In the genomic region with DNA sequence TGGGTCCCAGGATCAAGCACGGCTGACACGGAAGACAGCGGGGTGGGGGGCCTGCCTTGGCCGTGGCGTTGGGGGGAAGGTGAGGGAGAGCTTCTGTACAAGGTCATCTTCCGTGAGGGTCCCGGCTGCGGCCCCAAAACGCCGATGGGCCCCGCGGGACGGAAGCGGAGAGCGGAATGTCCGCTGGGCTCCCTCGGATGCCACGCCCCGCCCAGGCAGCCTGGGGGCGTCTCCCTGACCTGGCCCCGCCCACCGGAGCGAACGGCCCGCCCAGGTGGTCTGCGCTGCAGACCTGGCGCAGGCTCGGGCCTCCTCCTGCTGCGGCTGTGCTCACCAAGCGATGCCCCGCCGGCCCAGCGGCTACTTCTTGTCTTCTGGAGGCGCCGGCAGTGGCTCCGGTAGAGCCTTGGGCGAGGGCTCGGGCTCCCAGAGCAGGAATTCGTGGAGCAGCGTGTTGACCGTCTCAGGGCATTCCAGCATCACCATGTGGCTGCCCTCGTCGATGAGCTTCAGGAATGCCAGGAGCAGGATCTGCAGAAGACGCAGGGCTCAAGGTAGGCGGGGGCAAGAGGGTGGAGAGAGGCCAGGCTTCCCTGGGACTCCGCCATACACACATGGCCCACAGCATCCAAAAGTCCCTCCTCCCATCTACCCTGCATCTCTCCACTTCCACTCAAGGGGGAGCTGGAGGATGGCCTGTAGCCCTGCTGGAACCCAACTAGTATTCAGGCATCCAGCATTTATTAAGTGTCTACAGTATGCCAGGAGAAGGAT, we compare ENCODE assay signal across 1 cellular context.
TF ChIP-seq lines count a peak whose summit lies in the region.

No MANE protein-coding gene starts in this region.

TF ChIP-seq in K562, 482 proteins besides CTCF, POLR2A, EP300 and RAD21 (continued from another document and continues in another):
- TF ChIP-seq, protein P1, sequence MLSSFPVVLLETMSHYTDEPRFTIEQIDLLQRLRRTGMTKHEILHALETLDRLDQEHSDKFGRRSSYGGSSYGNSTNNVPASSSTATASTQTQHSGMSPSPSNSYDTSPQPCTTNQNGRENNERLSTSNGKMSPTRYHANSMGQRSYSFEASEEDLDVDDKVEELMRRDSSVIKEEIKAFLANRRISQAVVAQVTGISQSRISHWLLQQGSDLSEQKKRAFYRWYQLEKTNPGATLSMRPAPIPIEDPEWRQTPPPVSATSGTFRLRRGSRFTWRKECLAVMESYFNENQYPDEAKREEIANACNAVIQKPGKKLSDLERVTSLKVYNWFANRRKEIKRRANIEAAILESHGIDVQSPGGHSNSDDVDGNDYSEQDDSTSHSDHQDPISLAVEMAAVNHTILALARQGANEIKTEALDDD (IDR thresholded peaks at IDR 0.05): peak; percentile 53; the same call in 1 of the 2 replicates
- TF ChIP-seq, protein P2, sequence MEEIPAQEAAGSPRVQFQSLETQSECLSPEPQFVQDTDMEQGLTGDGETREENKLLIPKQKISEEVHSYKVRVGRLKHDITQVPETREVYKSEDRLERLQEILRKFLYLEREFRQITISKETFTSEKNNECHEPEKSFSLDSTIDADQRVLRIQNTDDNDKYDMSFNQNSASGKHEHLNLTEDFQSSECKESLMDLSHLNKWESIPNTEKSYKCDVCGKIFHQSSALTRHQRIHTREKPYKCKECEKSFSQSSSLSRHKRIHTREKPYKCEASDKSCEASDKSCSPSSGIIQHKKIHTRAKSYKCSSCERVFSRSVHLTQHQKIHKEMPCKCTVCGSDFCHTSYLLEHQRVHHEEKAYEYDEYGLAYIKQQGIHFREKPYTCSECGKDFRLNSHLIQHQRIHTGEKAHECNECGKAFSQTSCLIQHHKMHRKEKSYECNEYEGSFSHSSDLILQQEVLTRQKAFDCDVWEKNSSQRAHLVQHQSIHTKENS (CRISPR knock-in tag; IDR thresholded peaks at IDR 0.05): no peak
- TF ChIP-seq ZNF436 (CRISPR knock-in tag; IDR thresholded peaks at IDR 0.05) (no peak), BRD9 (IDR thresholded peaks at IDR 0.05; ENCODE audit: low read depth, partially characterized antibody) (peak; percentile 90), STAG1 (CRISPR knock-in tag; IDR thresholded peaks at IDR 0.05; ENCODE audit: borderline replicate concordance) (peak; percentile 76; the same call in 1 of the 2 replicates), SNIP1 (IDR thresholded peaks at IDR 0.05; ENCODE audit: low read depth) (no peak), SMC3 (conservative IDR thresholded peaks at IDR 0.05; ENCODE audit: insufficient read depth, low read depth, low read length) (peak; percentile 69), SAP30 (IDR thresholded peaks at IDR 0.05; ENCODE audit: borderline replicate concordance, insufficient read depth, low read depth, low read length, poor library complexity, severe bottlenecking) (peak; percentile 65), ZBTB7A (IDR thresholded peaks at IDR 0.05; ENCODE audit: borderline replicate concordance, control insufficient read depth, low read depth, low read length) (peak; percentile 98), BHLHE40 (IDR thresholded peaks at IDR 0.05; ENCODE audit: low read length) (no peak), ZNF785 (CRISPR knock-in tag; IDR thresholded peaks at IDR 0.05) (no peak), POLR2B (IDR thresholded peaks at IDR 0.05; ENCODE audit: low read depth, partially characterized antibody) (peak; percentile 53), BCOR (IDR thresholded peaks at IDR 0.05) (peak; percentile 83), TAF1 (IDR thresholded peaks at IDR 0.05; ENCODE audit: control insufficient read depth, extremely low read depth, insufficient read depth, low read length, severe bottlenecking) (peak; percentile 27), POLR3A (IDR thresholded peaks at IDR 0.05; ENCODE audit: borderline replicate concordance, extremely low read depth, insufficient read depth, insufficient read length) (no peak), EP400 (IDR thresholded peaks at IDR 0.05) (peak; percentile 93), ZNF79 (CRISPR knock-in tag; IDR thresholded peaks at IDR 0.05; ENCODE audit: low read depth) (no peak), NR2F6 (CRISPR knock-in tag; IDR thresholded peaks at IDR 0.05) (no peak), SRF (CRISPR knock-in tag; IDR thresholded peaks at IDR 0.05) (peak in 1 of 2 experiments; percentile 10; a peak in 1 of 4 replicates), FOXM1 (IDR thresholded peaks at IDR 0.05; ENCODE audit: low read depth) (peak; percentile 30; the same call in 1 of the 2 replicates), FOXM1 (CRISPR knock-in tag; IDR thresholded peaks at IDR 0.05; ENCODE audit: low read depth) (peak; percentile 88; the same call in 1 of the 2 replicates), IRF2 (CRISPR knock-in tag; IDR thresholded peaks at IDR 0.05) (no peak), RCOR1 (IDR thresholded peaks at IDR 0.05; ENCODE audit: borderline replicate concordance in 1 of 2, low read depth in 2 of 2, low read length in 2 of 2) (peak in 1 of 2 experiments; percentile 67; a peak in 2 of 4 replicates), SIN3A (IDR thresholded peaks at IDR 0.05; ENCODE audit: borderline replicate concordance in 2 of 2, control insufficient read depth in 1 of 2, low read depth in 2 of 2, low read length in 2 of 2) (peak; percentile 25 to 62; a peak in 1 of 4 replicates), ZFX (CRISPR knock-in tag; IDR thresholded peaks at IDR 0.05) (peak; percentile 71), ZNF431 (CRISPR knock-in tag; IDR thresholded peaks at IDR 0.05) (0 out of 2 replicates have a peak, but pooled peaks have one; percentile 18), FOXJ2 (tag; IDR thresholded peaks at IDR 0.05) (no peak), CXXC5 (CRISPR knock-in tag; IDR thresholded peaks at IDR 0.05) (0 out of 2 replicates have a peak, but pooled peaks have one; percentile 34), NUFIP1 (IDR thresholded peaks at IDR 0.05; ENCODE audit: partially characterized antibody) (no peak), ZFPM2 (CRISPR knock-in tag; IDR thresholded peaks at IDR 0.05) (no peak), MTA3 (IDR thresholded peaks at IDR 0.05; ENCODE audit: borderline replicate concordance) (peak; percentile 74; the same call in 1 of the 2 replicates), HDAC3 (IDR thresholded peaks at IDR 0.05; ENCODE audit: borderline replicate concordance, partially characterized antibody) (no peak)
- TF ChIP-seq, protein P3, sequence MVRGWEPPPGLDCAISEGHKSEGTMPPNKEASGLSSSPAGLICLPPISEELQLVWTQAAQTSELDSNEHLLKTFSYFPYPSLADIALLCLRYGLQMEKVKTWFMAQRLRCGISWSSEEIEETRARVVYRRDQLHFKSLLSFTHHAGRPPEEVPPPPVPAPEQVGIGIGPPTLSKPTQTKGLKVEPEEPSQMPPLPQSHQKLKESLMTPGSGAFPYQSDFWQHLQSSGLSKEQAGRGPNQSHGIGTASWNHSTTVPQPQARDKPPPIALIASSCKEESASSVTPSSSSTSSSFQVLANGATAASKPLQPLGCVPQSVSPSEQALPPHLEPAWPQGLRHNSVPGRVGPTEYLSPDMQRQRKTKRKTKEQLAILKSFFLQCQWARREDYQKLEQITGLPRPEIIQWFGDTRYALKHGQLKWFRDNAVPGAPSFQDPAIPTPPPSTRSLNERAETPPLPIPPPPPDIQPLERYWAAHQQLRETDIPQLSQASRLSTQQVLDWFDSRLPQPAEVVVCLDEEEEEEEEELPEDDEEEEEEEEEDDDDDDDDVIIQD (CRISPR knock-in tag; IDR thresholded peaks at IDR 0.05): no peak
- TF ChIP-seq, protein P4, sequence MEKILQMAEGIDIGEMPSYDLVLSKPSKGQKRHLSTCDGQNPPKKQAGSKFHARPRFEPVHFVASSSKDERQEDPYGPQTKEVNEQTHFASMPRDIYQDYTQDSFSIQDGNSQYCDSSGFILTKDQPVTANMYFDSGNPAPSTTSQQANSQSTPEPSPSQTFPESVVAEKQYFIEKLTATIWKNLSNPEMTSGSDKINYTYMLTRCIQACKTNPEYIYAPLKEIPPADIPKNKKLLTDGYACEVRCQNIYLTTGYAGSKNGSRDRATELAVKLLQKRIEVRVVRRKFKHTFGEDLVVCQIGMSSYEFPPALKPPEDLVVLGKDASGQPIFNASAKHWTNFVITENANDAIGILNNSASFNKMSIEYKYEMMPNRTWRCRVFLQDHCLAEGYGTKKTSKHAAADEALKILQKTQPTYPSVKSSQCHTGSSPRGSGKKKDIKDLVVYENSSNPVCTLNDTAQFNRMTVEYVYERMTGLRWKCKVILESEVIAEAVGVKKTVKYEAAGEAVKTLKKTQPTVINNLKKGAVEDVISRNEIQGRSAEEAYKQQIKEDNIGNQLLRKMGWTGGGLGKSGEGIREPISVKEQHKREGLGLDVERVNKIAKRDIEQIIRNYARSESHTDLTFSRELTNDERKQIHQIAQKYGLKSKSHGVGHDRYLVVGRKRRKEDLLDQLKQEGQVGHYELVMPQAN (IDR thresholded peaks at IDR 0.05; ENCODE audit: borderline replicate concordance): peak; percentile 85; the same call in 1 of the 2 replicates
- TF ChIP-seq, protein P5, sequence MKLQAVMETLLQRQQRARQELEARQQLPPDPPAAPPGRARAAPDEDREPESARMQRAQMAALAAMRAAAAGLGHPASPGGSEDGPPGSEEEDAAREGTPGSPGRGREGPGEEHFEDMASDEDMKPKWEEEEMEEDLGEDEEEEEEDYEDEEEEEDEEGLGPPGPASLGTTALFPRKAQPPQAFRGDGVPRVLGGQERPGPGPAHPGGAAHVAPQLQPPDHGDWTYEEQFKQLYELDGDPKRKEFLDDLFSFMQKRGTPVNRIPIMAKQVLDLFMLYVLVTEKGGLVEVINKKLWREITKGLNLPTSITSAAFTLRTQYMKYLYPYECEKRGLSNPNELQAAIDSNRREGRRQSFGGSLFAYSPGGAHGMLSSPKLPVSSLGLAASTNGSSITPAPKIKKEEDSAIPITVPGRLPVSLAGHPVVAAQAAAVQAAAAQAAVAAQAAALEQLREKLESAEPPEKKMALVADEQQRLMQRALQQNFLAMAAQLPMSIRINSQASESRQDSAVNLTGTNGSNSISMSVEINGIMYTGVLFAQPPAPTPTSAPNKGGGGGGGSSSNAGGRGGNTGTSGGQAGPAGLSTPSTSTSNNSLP (IDR thresholded peaks at IDR 0.05; ENCODE audit: borderline replicate concordance, low read depth, low read length): 0 out of 2 replicates have a peak, but pooled peaks have one; percentile 35
- TF ChIP-seq, protein P6, sequence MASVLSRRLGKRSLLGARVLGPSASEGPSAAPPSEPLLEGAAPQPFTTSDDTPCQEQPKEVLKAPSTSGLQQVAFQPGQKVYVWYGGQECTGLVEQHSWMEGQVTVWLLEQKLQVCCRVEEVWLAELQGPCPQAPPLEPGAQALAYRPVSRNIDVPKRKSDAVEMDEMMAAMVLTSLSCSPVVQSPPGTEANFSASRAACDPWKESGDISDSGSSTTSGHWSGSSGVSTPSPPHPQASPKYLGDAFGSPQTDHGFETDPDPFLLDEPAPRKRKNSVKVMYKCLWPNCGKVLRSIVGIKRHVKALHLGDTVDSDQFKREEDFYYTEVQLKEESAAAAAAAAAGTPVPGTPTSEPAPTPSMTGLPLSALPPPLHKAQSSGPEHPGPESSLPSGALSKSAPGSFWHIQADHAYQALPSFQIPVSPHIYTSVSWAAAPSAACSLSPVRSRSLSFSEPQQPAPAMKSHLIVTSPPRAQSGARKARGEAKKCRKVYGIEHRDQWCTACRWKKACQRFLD (CRISPR knock-in tag; IDR thresholded peaks at IDR 0.05): no peak
- TF ChIP-seq, protein P7, sequence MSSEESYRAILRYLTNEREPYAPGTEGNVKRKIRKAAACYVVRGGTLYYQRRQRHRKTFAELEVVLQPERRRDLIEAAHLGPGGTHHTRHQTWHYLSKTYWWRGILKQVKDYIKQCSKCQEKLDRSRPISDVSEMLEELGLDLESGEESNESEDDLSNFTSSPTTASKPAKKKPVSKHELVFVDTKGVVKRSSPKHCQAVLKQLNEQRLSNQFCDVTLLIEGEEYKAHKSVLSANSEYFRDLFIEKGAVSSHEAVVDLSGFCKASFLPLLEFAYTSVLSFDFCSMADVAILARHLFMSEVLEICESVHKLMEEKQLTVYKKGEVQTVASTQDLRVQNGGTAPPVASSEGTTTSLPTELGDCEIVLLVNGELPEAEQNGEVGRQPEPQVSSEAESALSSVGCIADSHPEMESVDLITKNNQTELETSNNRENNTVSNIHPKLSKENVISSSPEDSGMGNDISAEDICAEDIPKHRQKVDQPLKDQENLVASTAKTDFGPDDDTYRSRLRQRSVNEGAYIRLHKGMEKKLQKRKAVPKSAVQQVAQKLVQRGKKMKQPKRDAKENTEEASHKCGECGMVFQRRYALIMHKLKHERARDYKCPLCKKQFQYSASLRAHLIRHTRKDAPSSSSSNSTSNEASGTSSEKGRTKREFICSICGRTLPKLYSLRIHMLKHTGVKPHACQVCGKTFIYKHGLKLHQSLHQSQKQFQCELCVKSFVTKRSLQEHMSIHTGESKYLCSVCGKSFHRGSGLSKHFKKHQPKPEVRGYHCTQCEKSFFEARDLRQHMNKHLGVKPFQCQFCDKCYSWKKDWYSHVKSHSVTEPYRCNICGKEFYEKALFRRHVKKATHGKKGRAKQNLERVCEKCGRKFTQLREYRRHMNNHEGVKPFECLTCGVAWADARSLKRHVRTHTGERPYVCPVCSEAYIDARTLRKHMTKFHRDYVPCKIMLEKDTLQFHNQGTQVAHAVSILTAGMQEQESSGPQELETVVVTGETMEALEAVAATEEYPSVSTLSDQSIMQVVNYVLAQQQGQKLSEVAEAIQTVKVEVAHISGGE (CRISPR knock-in tag; IDR thresholded peaks at IDR 0.05): peak in 1 of 3 experiments; percentile 62; a peak in 1 of 6 replicates
- TF ChIP-seq, protein P8, sequence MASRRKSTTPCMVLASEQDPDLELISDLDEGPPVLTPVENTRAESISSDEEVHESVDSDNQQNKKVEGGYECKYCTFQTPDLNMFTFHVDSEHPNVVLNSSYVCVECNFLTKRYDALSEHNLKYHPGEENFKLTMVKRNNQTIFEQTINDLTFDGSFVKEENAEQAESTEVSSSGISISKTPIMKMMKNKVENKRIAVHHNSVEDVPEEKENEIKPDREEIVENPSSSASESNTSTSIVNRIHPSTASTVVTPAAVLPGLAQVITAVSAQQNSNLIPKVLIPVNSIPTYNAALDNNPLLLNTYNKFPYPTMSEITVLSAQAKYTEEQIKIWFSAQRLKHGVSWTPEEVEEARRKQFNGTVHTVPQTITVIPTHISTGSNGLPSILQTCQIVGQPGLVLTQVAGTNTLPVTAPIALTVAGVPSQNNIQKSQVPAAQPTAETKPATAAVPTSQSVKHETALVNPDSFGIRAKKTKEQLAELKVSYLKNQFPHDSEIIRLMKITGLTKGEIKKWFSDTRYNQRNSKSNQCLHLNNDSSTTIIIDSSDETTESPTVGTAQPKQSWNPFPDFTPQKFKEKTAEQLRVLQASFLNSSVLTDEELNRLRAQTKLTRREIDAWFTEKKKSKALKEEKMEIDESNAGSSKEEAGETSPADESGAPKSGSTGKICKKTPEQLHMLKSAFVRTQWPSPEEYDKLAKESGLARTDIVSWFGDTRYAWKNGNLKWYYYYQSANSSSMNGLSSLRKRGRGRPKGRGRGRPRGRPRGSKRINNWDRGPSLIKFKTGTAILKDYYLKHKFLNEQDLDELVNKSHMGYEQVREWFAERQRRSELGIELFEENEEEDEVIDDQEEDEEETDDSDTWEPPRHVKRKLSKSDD (conservative IDR thresholded peaks at IDR 0.05; ENCODE audit: low read length): 0 out of 2 replicates have a peak, but pooled peaks have one; percentile 27
- TF ChIP-seq, protein P9, sequence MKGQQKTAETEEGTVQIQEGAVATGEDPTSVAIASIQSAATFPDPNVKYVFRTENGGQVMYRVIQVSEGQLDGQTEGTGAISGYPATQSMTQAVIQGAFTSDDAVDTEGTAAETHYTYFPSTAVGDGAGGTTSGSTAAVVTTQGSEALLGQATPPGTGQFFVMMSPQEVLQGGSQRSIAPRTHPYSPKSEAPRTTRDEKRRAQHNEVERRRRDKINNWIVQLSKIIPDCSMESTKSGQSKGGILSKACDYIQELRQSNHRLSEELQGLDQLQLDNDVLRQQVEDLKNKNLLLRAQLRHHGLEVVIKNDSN (CRISPR knock-in tag; IDR thresholded peaks at IDR 0.05): peak; percentile 41; the same call in 1 of the 2 replicates
